In genomic region chr5:177600458-177601018, GRCh38 we compare ENCODE assay signal across 7 cellular contexts. TPM values are rescaled to one million over a fixed set of nuclear protein-coding genes. Genes with fewer than 3 reads are reported as not detected.
DNase-seq lines count a peak whose midpoint lies in the region; ATAC-seq and TF ChIP-seq lines count a peak whose summit lies in the region.

No MANE protein-coding gene starts in this region.

- no peaks in the 10 kb centered on the region for H3K27me3 Mint-ChIP-seq in central memory CD8-positive, alpha-beta T cell

- no peak for TF ChIP-seq CTCF in transverse colon (IDR thresholded peaks at IDR 0.05)

- no peaks in the 10 kb centered on the region for H3K9me3 Mint-ChIP-seq in central memory CD8-positive, alpha-beta T cell

- peaks cover 0 to 11% (median 4%) of the 10 kb centered on the region in 4 donors for H3K36me3 ChIP-seq in transverse colon

- no peak for TF ChIP-seq POLR2A in transverse colon (IDR thresholded peaks at IDR 0.05)

- no peaks in the 10 kb centered on the region for H3K9me3 ChIP-seq in transverse colon

- DNase-seq in NAMALWA (ENCODE audit: low spot score) (peak; percentile 65), medulla oblongata (ENCODE audit: extremely low spot score) (peak; percentile 64), transverse colon (no peak), KG1 (lab: John Stamatoyannopoulos, UW) (no peak)
- DNase-seq in central memory CD8-positive, alpha-beta T cell (ENCODE audit: low spot score in 2 of 2): no peak

- peak overlapping the region; percentile 86 to 96 (median 89) for H3K27ac ChIP-seq in transverse colon

- in situ Hi-C loops in transverse colon (cut with MboI; ENCODE audit: low pct_ligation_motif_present in 1 of 4, low pct_unique_long_range_greater_than_20kb in 1 of 4, low sequenced_read_pairs in 3 of 4): loop anchor here in 1 of 4 donors (25.0 kb wide), 1 partner anchor 462 kb away; no protein-coding TSS in a partner anchor

- ATAC-seq in GM18511 (IDR thresholded peaks at IDR 0.05; ENCODE audit: unreplicated experiment) (peak; percentile 2), HG03095 (IDR thresholded peaks at IDR 0.05; ENCODE audit: unreplicated experiment) (no peak)
- peak; percentile 13 for ATAC-seq in central memory CD8-positive, alpha-beta T cell (replicated peaks; ENCODE audit: extremely low read depth, poor library complexity, severe bottlenecking)

- H3K4me1 ChIP-seq in transverse colon: peaks cover 0 to 33% (median 19%) of the 10 kb centered on the region in 4 donors

- peaks cover 40% of the 10 kb centered on the region for H3K4me1 Mint-ChIP-seq in central memory CD8-positive, alpha-beta T cell

- peaks cover 12% of the 10 kb centered on the region for H3K36me3 Mint-ChIP-seq in central memory CD8-positive, alpha-beta T cell (ENCODE audit: insufficient read depth)

- peak overlapping the region; percentile 96 for H3K27ac Mint-ChIP-seq in central memory CD8-positive, alpha-beta T cell (ENCODE audit: low read depth)

- peak overlapping the region; percentile 89 for H3K4me3 Mint-ChIP-seq in central memory CD8-positive, alpha-beta T cell

- TF ChIP-seq EP300 in transverse colon (IDR thresholded peaks at IDR 0.05; ENCODE audit: low read depth): no peak

- H3K27me3 ChIP-seq in transverse colon: no peaks in the 10 kb centered on the region

- H3K4me3 ChIP-seq in transverse colon: peak overlapping the region; percentile 54 to 98 (median 78)

- intact Hi-C loops in transverse colon (cut with DNase I; ENCODE audit: low total_unique reads): no loop called here

- 0 to 3% methylated on average over 9 to 20 of the region's 20 CpGs for WGBS in transverse colon (ENCODE audit: low coverage in 1 of 2), 2 donors

RNA-seq across cellular contexts. Expression of gene B4GALT7, which starts 0.6 kb away (rescaled TPM):
- total RNA-seq in transverse colon: 10 to 100 TPM; 17.9 to 38.5 (median 27.0) TPM

RNA-seq across cellular contexts. Expression of gene TMED9, which starts 8.5 kb away (rescaled TPM):
- total RNA-seq in transverse colon: 10 to 100 TPM; 34.4 to 85.9 (median 70.9) TPM

RNA-seq across cellular contexts. Expression of gene FAM193B, which starts 46.2 kb away (rescaled TPM):
- total RNA-seq in transverse colon: 100 to 1,000 TPM in 1 of 4 donors, 10 to 100 TPM in 3; 59.7 to 128 (median 63.5) TPM

Comparison
In these comparisons a context has a peak if more than half of its experiments do, and no peak if none do; other contexts are left out.
1. DNase-seq: peak in NAMALWA (single experiment) and medulla oblongata (single experiment); none in central memory CD8-positive, alpha-beta T cell (0 of 2), transverse colon (single experiment) and KG1 (single experiment).